Comparison of ENCODE assay signal across 8 cellular contexts in genomic region chr10:124093774-124094418, GRCh38. TPM values are rescaled to one million over a fixed set of nuclear protein-coding genes. Genes with fewer than 3 reads are reported as not detected.
DNase-seq lines count a peak whose midpoint lies in the region; ATAC-seq and TF ChIP-seq lines count a peak whose summit lies in the region.
"Not testable (repeated sequence)": the region's sequence is repeated elsewhere in the genome, so short reads cannot be mapped to it uniquely, and the experiment has no call there.

No MANE protein-coding gene starts in this region.

- not testable (repeated sequence) for H3K4me1 ChIP-seq in IMR-90 (ENCODE audit: control insufficient read depth, insufficient read depth, low read length); osteoblast (ENCODE audit: insufficient read depth, low read length)
- H3K4me1 ChIP-seq in left lung (peaks cover 21 to 53% of the 10 kb centered on the region in 2 donors), thoracic aorta (ENCODE audit: control insufficient read depth in 1 of 2, low read depth in 2 of 2) (peaks cover 4 to 24% of the 10 kb centered on the region in 2 donors)

- 13% methylated on average over 22 of the region's 39 CpGs; no CpG with 5 or more reads in 1 of the 2 experiments for WGBS in IMR-90 (ENCODE audit: extremely low coverage in 2 of 2, insufficient read length in 1 of 2), 2 experiments

- not testable (repeated sequence) for H3K79me2 ChIP-seq in osteoblast (ENCODE audit: insufficient read depth, low read length)

- H3K4me1 Mint-ChIP-seq in CD14-positive monocyte (peaks cover 42% of the 10 kb centered on the region), MCF 10A (ENCODE audit: insufficient read depth, unreplicated experiment) (peaks cover 17% of the 10 kb centered on the region)
- H3K4me1 Mint-ChIP-seq in T-helper 1 cell treated with Interleukin-12 subunit alpha and Interleukin-12 subunit beta and Interleukin-4 antibody, amounts not matched to agents 30 μg/mL and 1 μg/mL, for 36 hours (ENCODE audit: low read depth): not testable (repeated sequence)

- H3K23ac ChIP-seq in IMR-90 (ENCODE audit: low read depth, low read length): not testable (repeated sequence)

- H2BK15ac ChIP-seq in IMR-90 (ENCODE audit: low read depth, low read length): not testable (repeated sequence)

- not testable (repeated sequence) for H3K9me3 ChIP-seq in IMR-90 (ENCODE audit: control insufficient read depth, insufficient read depth, low read length); left lung; osteoblast (ENCODE audit: low read depth, low read length); thoracic aorta

- H2AFZ ChIP-seq in IMR-90 (replicated peaks; ENCODE audit: low read length, poor library complexity): not testable (repeated sequence)
- peak overlapping the region; percentile 82 for H2AFZ ChIP-seq in osteoblast (ENCODE audit: low read length)

- not testable (repeated sequence) for H2AK5ac ChIP-seq in IMR-90 (ENCODE audit: low read depth, low read length)

- peak overlapping the region; percentile 67; the same call in 1 of the 2 replicates for H3K4me2 ChIP-seq in IMR-90 (ENCODE audit: low read depth, low read length)
- H3K4me2 ChIP-seq in osteoblast (ENCODE audit: insufficient read depth, low read length): peak overlapping the region; percentile 83

- not testable (repeated sequence) for H3K9me1 ChIP-seq in IMR-90 (ENCODE audit: insufficient read depth, low read length)

- H4K20me1 ChIP-seq in IMR-90 (ENCODE audit: insufficient read depth, low read length): not testable (repeated sequence)
- H4K20me1 ChIP-seq in osteoblast (ENCODE audit: insufficient read depth, low read length): peaks cover 24% of the 10 kb centered on the region

- H3K18ac ChIP-seq in IMR-90 (ENCODE audit: low read depth, low read length): not testable (repeated sequence)

- not testable (repeated sequence) for H4K5ac ChIP-seq in IMR-90 (ENCODE audit: low read depth, low read length)

- not testable (repeated sequence) for H3K36me3 ChIP-seq in IMR-90 (ENCODE audit: control insufficient read depth, insufficient read depth, low read length); left lung; osteoblast (ENCODE audit: insufficient read depth, low read length); thoracic aorta

- H3K27me3 ChIP-seq in IMR-90 (ENCODE audit: control insufficient read depth, insufficient read depth, low read length): peaks cover 35% of the 10 kb centered on the region
- peaks cover 0 to 61% of the 10 kb centered on the region in 2 donors for H3K27me3 ChIP-seq in left lung
- peaks cover 17% of the 10 kb centered on the region for H3K27me3 ChIP-seq in osteoblast (ENCODE audit: insufficient read depth, low read length)
- H3K27me3 ChIP-seq in thoracic aorta (replicated peaks; ENCODE audit: insufficient read depth): not testable (repeated sequence)

- intact Hi-C loops in CD14-positive monocyte (cut with micrococcal nuclease): loop anchor here (1.0 to 10.0 kb wide), 8 partner anchors 49 to 293 kb away; no protein-coding TSS in a partner anchor
- intact Hi-C loops in IMR-90 (cut with micrococcal nuclease); left lung (cut with DNase I): not testable (repeated sequence)
- intact Hi-C loops in MCF 10A (cut with micrococcal nuclease): loop anchor here (1.0 to 5.0 kb wide), 4 partner anchors 42 to 285 kb away; no protein-coding TSS in a partner anchor

- CTCF ChIA-PET in IMR-90 (lab: Yijun Ruan, JAX): not testable (repeated sequence)
- CTCF ChIA-PET in MCF 10A (lab: Yijun Ruan, JAX): interaction anchor here (0.8 to 9.0 kb wide), 4 partner anchors 45 to 292 kb away, joined by 3 to 62 read pairs (median 5); no protein-coding TSS in a partner anchor

- H3K14ac ChIP-seq in IMR-90 (replicated peaks; ENCODE audit: low read depth, low read length): not testable (repeated sequence)

- not testable (repeated sequence) for H4K91ac ChIP-seq in IMR-90 (ENCODE audit: insufficient read depth, low read depth, low read length)

- not testable (repeated sequence) for ATAC-seq in IMR-90 (ENCODE audit: low read depth); thoracic aorta (ENCODE audit: insufficient number of reproducible peaks, low FRiP score, low read depth)
- ATAC-seq in left lung: peak; percentile 7

- TF ChIP-seq RAD21 in IMR-90 (IDR thresholded peaks at IDR 0.05; ENCODE audit: low read length): not testable (repeated sequence)

- H3K36me3 Mint-ChIP-seq in CD14-positive monocyte: peaks cover 38 to 40% of the 10 kb centered on the region in 2 donors
- H3K36me3 Mint-ChIP-seq in T-helper 1 cell treated with Interleukin-12 subunit alpha and Interleukin-12 subunit beta and Interleukin-4 antibody, amounts not matched to agents 30 μg/mL and 1 μg/mL, for 36 hours (ENCODE audit: low read depth); MCF 10A (ENCODE audit: insufficient read depth, unreplicated experiment): not testable (repeated sequence)

- not testable (repeated sequence) for H2BK20ac ChIP-seq in IMR-90 (ENCODE audit: low read depth, low read length)

- in situ Hi-C loops in IMR-90 (cut with MboI; ENCODE audit: low sequenced_read_pairs): not testable (repeated sequence)

- H3K56ac ChIP-seq in IMR-90 (ENCODE audit: extremely low read depth, insufficient read depth, low read length): not testable (repeated sequence)

- not testable (repeated sequence) for TF ChIP-seq POLR2A in IMR-90 (IDR thresholded peaks at IDR 0.05; ENCODE audit: low read depth, low read length)

- TF ChIP-seq CTCF in CD14-positive monocyte (IDR thresholded peaks at IDR 0.05); IMR-90 (conservative IDR thresholded peaks at IDR 0.05; ENCODE audit: low read depth, low read length); MCF 10A (IDR thresholded peaks at IDR 0.05; ENCODE audit: unreplicated experiment); fibroblast of villous mesenchyme (IDR thresholded peaks at IDR 0.05; ENCODE audit: insufficient read depth, low read depth, low read length); left lung (IDR thresholded peaks at IDR 0.05); osteoblast (IDR thresholded peaks at IDR 0.05; ENCODE audit: extremely low read depth, low read depth, low read length): not testable (repeated sequence)
- peak; percentile 11 for TF ChIP-seq CTCF in thoracic aorta (IDR thresholded peaks at IDR 0.05)

- peaks cover 23 to 39% (median 38%) of the 10 kb centered on the region in 3 donors for H3K27me3 Mint-ChIP-seq in CD14-positive monocyte (ENCODE audit: low read depth in 3 of 3)
- H3K27me3 Mint-ChIP-seq in T-helper 1 cell treated with Interleukin-12 subunit alpha and Interleukin-12 subunit beta and Interleukin-4 antibody, amounts not matched to agents 30 μg/mL and 1 μg/mL, for 36 hours (ENCODE audit: low read depth): peaks cover 66% of the 10 kb centered on the region
- not testable (repeated sequence) for H3K27me3 Mint-ChIP-seq in MCF 10A (ENCODE audit: insufficient read depth, unreplicated experiment)

- not testable (repeated sequence) for H3K4me3 ChIP-seq in IMR-90 (ENCODE audit: insufficient read depth, low read depth, low read length)
- H3K4me3 ChIP-seq in fibroblast of villous mesenchyme (ENCODE audit: low read depth, low read length) (peak overlapping the region; percentile 61), left lung (peak overlapping the region; percentile 75 to 76), osteoblast (ENCODE audit: insufficient read depth, low read length) (peak overlapping the region; percentile 67), thoracic aorta (peak overlapping the region; percentile 82)

- POLR2A ChIA-PET in IMR-90 (lab: Charles Lee; ENCODE audit: unreplicated experiment): not testable (repeated sequence)
- POLR2A ChIA-PET in MCF 10A (lab: Yijun Ruan, JAX): interaction anchor here (0.5 to 6.6 kb wide), 14 partner anchors 9 to 324 kb away, joined by 3 to 96 read pairs (median 3); no protein-coding TSS in a partner anchor

- not testable (repeated sequence) for DNase-seq in CD14-positive monocyte (ENCODE audit: low spot score); IMR-90; MCF 10A (ENCODE audit: unreplicated experiment); thoracic aorta (ENCODE audit: low spot score)
- DNase-seq in fibroblast of villous mesenchyme (ENCODE audit: low read depth): peak; percentile 34
- DNase-seq in left lung: peak; percentile 60 to 85
- peak; percentile 84 for DNase-seq in osteoblast (ENCODE audit: insufficient read length, low spot score, missing footprints)

- not testable (repeated sequence) for H2AK9ac ChIP-seq in IMR-90 (replicated peaks; ENCODE audit: low read depth, low read length, poor library complexity)

- peaks cover 0 to 23% (median 9%) of the 10 kb centered on the region in 7 donors for H3K9me3 Mint-ChIP-seq in CD14-positive monocyte
- H3K9me3 Mint-ChIP-seq in T-helper 1 cell treated with Interleukin-12 subunit alpha and Interleukin-12 subunit beta and Interleukin-4 antibody, amounts not matched to agents 30 μg/mL and 1 μg/mL, for 36 hours; MCF 10A (ENCODE audit: unreplicated experiment): not testable (repeated sequence)

- H3K27ac ChIP-seq in IMR-90 (ENCODE audit: insufficient read depth, low read length); osteoblast (ENCODE audit: low read depth, low read length): not testable (repeated sequence)
- H3K27ac ChIP-seq in left lung: peak overlapping the region; percentile 80 to 92
- H3K27ac ChIP-seq in thoracic aorta: peak overlapping the region; percentile 69 to 75

- dilution Hi-C loops in IMR-90 (cut with HindIII; ENCODE audit: low sequenced_read_pairs, unreplicated experiment): not testable (repeated sequence)

- H3K9ac ChIP-seq in IMR-90 (ENCODE audit: low read depth, low read length): not testable (repeated sequence)

- not testable (repeated sequence) for H2BK5ac ChIP-seq in IMR-90 (ENCODE audit: low read depth, low read length, poor library complexity, severe bottlenecking)

- BruUV-seq in IMR-90 (replicated peaks; lab: Mats Ljungman, UMichigan): not testable (repeated sequence)
- TSS peak; percentile 19 for BruUV-seq in MCF 10A (replicated peaks; lab: Mats Ljungman, UMichigan)

- H2BK120ac ChIP-seq in IMR-90 (ENCODE audit: low read depth, low read length): not testable (repeated sequence)

- peak overlapping the region; percentile 90 to 93 for H3K4me3 Mint-ChIP-seq in CD14-positive monocyte
- peak overlapping the region; percentile 17 for H3K4me3 Mint-ChIP-seq in T-helper 1 cell treated with Interleukin-12 subunit alpha and Interleukin-12 subunit beta and Interleukin-4 antibody, amounts not matched to agents 30 μg/mL and 1 μg/mL, for 36 hours
- H3K4me3 Mint-ChIP-seq in MCF 10A (ENCODE audit: unreplicated experiment): peak overlapping the region; percentile 79

- not testable (repeated sequence) for H3K79me1 ChIP-seq in IMR-90 (ENCODE audit: low read depth in 1 of 2, low read length in 2 of 2)

- not testable (repeated sequence) for H4K8ac ChIP-seq in IMR-90 (ENCODE audit: low read depth in 2 of 2, low read length in 2 of 2)

- H3K27ac Mint-ChIP-seq in CD14-positive monocyte: peak overlapping the region; percentile 92 to 96 (median 95)
- not testable (repeated sequence) for H3K27ac Mint-ChIP-seq in T-helper 1 cell treated with Interleukin-12 subunit alpha and Interleukin-12 subunit beta and Interleukin-4 antibody, amounts not matched to agents 30 μg/mL and 1 μg/mL, for 36 hours
- H3K27ac Mint-ChIP-seq in MCF 10A (ENCODE audit: low read depth, unreplicated experiment): peak overlapping the region; percentile 54

- not testable (repeated sequence) for H3K4ac ChIP-seq in IMR-90 (ENCODE audit: low read depth, low read length)

RNA-seq across cellular contexts. Expression of gene CHST15, which starts 0.5 kb away (rescaled TPM):
- polyA plus RNA-seq in CD14-positive monocyte (10 to 100 TPM; 54.4 to 87.5 TPM), IMR-90 (2012; rRNA removed) (0.10 and 0.14 TPM in 2 replicates)
- total RNA-seq in IMR-90 (2012; rRNA removed) (0.18 and 0.28 TPM in 2 replicates), MCF 10A (2022) (32.8 and 38.8 TPM in 2 replicates), fibroblast of villous mesenchyme (7.4 and 16.4 TPM in 2 replicates), left lung (10 to 100 TPM; 30.3 to 53.3 TPM), osteoblast (22.8 and 36.2 TPM in 2 replicates), thoracic aorta (10 to 100 TPM; 31.9 to 34.0 TPM)
- polyA plus RNA-seq in IMR-90 (2012; cell fraction: cytosol; rRNA removed): 0.02 and 0.08 TPM in 2 replicates
- 0.12 and 0.18 TPM in 2 replicates for polyA plus RNA-seq in IMR-90 (2012; cell fraction: nucleus; rRNA removed; ENCODE audit: low replicate concordance)

Comparison
In these comparisons a context has a peak if more than half of its experiments do, and no peak if none do; other contexts are left out.
1. H3K4me3 Mint-ChIP-seq: peak in every context shown above with its lines; median percentile 92 in CD14-positive monocyte; 79 in MCF 10A; 17 in T-helper 1 cell treated with Interleukin-12 subunit alpha and Interleukin-12 subunit beta and Interleukin-4 antibody, amounts not matched to agents 30 μg/mL and 1 μg/mL, for 36 hours.